Comparison of ENCODE assay signal across 1 cellular context in genomic region chr9:98316445-98317133, GRCh38.
TF ChIP-seq lines count a peak whose summit lies in the region.

No MANE protein-coding gene starts in this region.

TF ChIP-seq in K562, 482 proteins besides CTCF, POLR2A, EP300 and RAD21 (continued from another document and continues in another):
- no peak for TF ChIP-seq AFF1 (IDR thresholded peaks at IDR 0.05; ENCODE audit: low read depth in 1 of 2, partially characterized antibody in 2 of 2)
- no peak for TF ChIP-seq ASH1L (IDR thresholded peaks at IDR 0.05; ENCODE audit: borderline replicate concordance, low read depth, partially characterized antibody)
- 0 out of 2 replicates have a peak, but pooled peaks have one; percentile 5 for TF ChIP-seq CREB1 (IDR thresholded peaks at IDR 0.05)
- TF ChIP-seq CREB1 (CRISPR knock-in tag; IDR thresholded peaks at IDR 0.05) = no peak
- TF ChIP-seq TARDBP (IDR thresholded peaks at IDR 0.05) = no peak
- TF ChIP-seq MTF1 (CRISPR knock-in tag; IDR thresholded peaks at IDR 0.05; ENCODE audit: borderline replicate concordance) = no peak
- TF ChIP-seq KLF1 (tag; IDR thresholded peaks at IDR 0.05) = no peak
- no peak for TF ChIP-seq ZNF57 (CRISPR knock-in tag; IDR thresholded peaks at IDR 0.05)
- no peak for TF ChIP-seq HDAC6 (IDR thresholded peaks at IDR 0.05; ENCODE audit: low read depth, low read length)
- TF ChIP-seq TOE1 (IDR thresholded peaks at IDR 0.05; ENCODE audit: borderline replicate concordance) = no peak
- no peak for TF ChIP-seq TOE1 (CRISPR knock-in tag; IDR thresholded peaks at IDR 0.05; ENCODE audit: borderline replicate concordance, low read depth)
- TF ChIP-seq CBX5 (IDR thresholded peaks at IDR 0.05; ENCODE audit: borderline replicate concordance, low read depth) = no peak
- no peak for TF ChIP-seq PBX2 (CRISPR knock-in tag; IDR thresholded peaks at IDR 0.05; ENCODE audit: low read depth)
- TF ChIP-seq PBX2 (tag; conservative IDR thresholded peaks at IDR 0.05; ENCODE audit: low read depth) = no peak
- TF ChIP-seq, protein P1, sequence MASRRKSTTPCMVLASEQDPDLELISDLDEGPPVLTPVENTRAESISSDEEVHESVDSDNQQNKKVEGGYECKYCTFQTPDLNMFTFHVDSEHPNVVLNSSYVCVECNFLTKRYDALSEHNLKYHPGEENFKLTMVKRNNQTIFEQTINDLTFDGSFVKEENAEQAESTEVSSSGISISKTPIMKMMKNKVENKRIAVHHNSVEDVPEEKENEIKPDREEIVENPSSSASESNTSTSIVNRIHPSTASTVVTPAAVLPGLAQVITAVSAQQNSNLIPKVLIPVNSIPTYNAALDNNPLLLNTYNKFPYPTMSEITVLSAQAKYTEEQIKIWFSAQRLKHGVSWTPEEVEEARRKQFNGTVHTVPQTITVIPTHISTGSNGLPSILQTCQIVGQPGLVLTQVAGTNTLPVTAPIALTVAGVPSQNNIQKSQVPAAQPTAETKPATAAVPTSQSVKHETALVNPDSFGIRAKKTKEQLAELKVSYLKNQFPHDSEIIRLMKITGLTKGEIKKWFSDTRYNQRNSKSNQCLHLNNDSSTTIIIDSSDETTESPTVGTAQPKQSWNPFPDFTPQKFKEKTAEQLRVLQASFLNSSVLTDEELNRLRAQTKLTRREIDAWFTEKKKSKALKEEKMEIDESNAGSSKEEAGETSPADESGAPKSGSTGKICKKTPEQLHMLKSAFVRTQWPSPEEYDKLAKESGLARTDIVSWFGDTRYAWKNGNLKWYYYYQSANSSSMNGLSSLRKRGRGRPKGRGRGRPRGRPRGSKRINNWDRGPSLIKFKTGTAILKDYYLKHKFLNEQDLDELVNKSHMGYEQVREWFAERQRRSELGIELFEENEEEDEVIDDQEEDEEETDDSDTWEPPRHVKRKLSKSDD (conservative IDR thresholded peaks at IDR 0.05; ENCODE audit: low read length) = no peak
- no peak for TF ChIP-seq PTBP1 (IDR thresholded peaks at IDR 0.05; ENCODE audit: low read depth, low read length)
- peak; percentile 38; the same call in 1 of the 2 replicates for TF ChIP-seq ATF3 (IDR thresholded peaks at IDR 0.05)
- no peak for TF ChIP-seq ATF3 (CRISPR knock-in tag; conservative IDR thresholded peaks at IDR 0.05)
- no peak for TF ChIP-seq NCOA2 (IDR thresholded peaks at IDR 0.05; ENCODE audit: partially characterized antibody in 2 of 2)
- no peak for TF ChIP-seq PTRF (tag; IDR thresholded peaks at IDR 0.05)
- no peak for TF ChIP-seq RNF2 (IDR thresholded peaks at IDR 0.05)
- TF ChIP-seq ARNT (IDR thresholded peaks at IDR 0.05) = no peak
- TF ChIP-seq SP2 (IDR thresholded peaks at IDR 0.05; ENCODE audit: extremely low read depth, low read depth, low read length, poor library complexity, severe bottlenecking) = no peak
- TF ChIP-seq MBD2 (IDR thresholded peaks at IDR 0.05; ENCODE audit: borderline replicate concordance, low read depth) = no peak
- no peak for TF ChIP-seq GTF2B (IDR thresholded peaks at IDR 0.05; ENCODE audit: extremely low read depth, insufficient read length)
- no peak for TF ChIP-seq COPS2 (conservative IDR thresholded peaks at IDR 0.05)
- TF ChIP-seq SNIP1 (IDR thresholded peaks at IDR 0.05; ENCODE audit: low read depth) = no peak
- TF ChIP-seq PRMT5 (CRISPR knock-in tag; IDR thresholded peaks at IDR 0.05) = no peak
- no peak for TF ChIP-seq HNRNPUL1 (IDR thresholded peaks at IDR 0.05; ENCODE audit: low read length)
- TF ChIP-seq MEIS2 (IDR thresholded peaks at IDR 0.05; ENCODE audit: partially characterized antibody) = peak; percentile 71
- TF ChIP-seq ESRRB (CRISPR knock-in tag; IDR thresholded peaks at IDR 0.05; ENCODE audit: borderline replicate concordance) = no peak
- TF ChIP-seq NCOA4 (IDR thresholded peaks at IDR 0.05; ENCODE audit: partially characterized antibody) = no peak
- TF ChIP-seq ZNF584 (CRISPR knock-in tag; IDR thresholded peaks at IDR 0.05; ENCODE audit: low read depth) = no peak
- no peak for TF ChIP-seq NFIC (IDR thresholded peaks at IDR 0.05)
- TF ChIP-seq TAF15 (IDR thresholded peaks at IDR 0.05; ENCODE audit: low read depth, low read length) = no peak
- no peak for TF ChIP-seq ZC3H4 (CRISPR knock-in tag; IDR thresholded peaks at IDR 0.05; ENCODE audit: borderline replicate concordance)
- TF ChIP-seq MAZ (CRISPR knock-in tag; conservative IDR thresholded peaks at IDR 0.05 in 1 of 2, IDR thresholded peaks at IDR 0.05 in 1 of 2) = no peak
- TF ChIP-seq FOXJ2 (tag; IDR thresholded peaks at IDR 0.05) = no peak
- no peak for TF ChIP-seq HDAC8 (tag; IDR thresholded peaks at IDR 0.05)
- TF ChIP-seq ILK (tag; IDR thresholded peaks at IDR 0.05; ENCODE audit: borderline replicate concordance, low read depth) = no peak
- 0 out of 2 replicates have a peak, but pooled peaks have one; percentile 13 for TF ChIP-seq TCF3 (CRISPR knock-in tag; IDR thresholded peaks at IDR 0.05)
- TF ChIP-seq, protein P2, sequence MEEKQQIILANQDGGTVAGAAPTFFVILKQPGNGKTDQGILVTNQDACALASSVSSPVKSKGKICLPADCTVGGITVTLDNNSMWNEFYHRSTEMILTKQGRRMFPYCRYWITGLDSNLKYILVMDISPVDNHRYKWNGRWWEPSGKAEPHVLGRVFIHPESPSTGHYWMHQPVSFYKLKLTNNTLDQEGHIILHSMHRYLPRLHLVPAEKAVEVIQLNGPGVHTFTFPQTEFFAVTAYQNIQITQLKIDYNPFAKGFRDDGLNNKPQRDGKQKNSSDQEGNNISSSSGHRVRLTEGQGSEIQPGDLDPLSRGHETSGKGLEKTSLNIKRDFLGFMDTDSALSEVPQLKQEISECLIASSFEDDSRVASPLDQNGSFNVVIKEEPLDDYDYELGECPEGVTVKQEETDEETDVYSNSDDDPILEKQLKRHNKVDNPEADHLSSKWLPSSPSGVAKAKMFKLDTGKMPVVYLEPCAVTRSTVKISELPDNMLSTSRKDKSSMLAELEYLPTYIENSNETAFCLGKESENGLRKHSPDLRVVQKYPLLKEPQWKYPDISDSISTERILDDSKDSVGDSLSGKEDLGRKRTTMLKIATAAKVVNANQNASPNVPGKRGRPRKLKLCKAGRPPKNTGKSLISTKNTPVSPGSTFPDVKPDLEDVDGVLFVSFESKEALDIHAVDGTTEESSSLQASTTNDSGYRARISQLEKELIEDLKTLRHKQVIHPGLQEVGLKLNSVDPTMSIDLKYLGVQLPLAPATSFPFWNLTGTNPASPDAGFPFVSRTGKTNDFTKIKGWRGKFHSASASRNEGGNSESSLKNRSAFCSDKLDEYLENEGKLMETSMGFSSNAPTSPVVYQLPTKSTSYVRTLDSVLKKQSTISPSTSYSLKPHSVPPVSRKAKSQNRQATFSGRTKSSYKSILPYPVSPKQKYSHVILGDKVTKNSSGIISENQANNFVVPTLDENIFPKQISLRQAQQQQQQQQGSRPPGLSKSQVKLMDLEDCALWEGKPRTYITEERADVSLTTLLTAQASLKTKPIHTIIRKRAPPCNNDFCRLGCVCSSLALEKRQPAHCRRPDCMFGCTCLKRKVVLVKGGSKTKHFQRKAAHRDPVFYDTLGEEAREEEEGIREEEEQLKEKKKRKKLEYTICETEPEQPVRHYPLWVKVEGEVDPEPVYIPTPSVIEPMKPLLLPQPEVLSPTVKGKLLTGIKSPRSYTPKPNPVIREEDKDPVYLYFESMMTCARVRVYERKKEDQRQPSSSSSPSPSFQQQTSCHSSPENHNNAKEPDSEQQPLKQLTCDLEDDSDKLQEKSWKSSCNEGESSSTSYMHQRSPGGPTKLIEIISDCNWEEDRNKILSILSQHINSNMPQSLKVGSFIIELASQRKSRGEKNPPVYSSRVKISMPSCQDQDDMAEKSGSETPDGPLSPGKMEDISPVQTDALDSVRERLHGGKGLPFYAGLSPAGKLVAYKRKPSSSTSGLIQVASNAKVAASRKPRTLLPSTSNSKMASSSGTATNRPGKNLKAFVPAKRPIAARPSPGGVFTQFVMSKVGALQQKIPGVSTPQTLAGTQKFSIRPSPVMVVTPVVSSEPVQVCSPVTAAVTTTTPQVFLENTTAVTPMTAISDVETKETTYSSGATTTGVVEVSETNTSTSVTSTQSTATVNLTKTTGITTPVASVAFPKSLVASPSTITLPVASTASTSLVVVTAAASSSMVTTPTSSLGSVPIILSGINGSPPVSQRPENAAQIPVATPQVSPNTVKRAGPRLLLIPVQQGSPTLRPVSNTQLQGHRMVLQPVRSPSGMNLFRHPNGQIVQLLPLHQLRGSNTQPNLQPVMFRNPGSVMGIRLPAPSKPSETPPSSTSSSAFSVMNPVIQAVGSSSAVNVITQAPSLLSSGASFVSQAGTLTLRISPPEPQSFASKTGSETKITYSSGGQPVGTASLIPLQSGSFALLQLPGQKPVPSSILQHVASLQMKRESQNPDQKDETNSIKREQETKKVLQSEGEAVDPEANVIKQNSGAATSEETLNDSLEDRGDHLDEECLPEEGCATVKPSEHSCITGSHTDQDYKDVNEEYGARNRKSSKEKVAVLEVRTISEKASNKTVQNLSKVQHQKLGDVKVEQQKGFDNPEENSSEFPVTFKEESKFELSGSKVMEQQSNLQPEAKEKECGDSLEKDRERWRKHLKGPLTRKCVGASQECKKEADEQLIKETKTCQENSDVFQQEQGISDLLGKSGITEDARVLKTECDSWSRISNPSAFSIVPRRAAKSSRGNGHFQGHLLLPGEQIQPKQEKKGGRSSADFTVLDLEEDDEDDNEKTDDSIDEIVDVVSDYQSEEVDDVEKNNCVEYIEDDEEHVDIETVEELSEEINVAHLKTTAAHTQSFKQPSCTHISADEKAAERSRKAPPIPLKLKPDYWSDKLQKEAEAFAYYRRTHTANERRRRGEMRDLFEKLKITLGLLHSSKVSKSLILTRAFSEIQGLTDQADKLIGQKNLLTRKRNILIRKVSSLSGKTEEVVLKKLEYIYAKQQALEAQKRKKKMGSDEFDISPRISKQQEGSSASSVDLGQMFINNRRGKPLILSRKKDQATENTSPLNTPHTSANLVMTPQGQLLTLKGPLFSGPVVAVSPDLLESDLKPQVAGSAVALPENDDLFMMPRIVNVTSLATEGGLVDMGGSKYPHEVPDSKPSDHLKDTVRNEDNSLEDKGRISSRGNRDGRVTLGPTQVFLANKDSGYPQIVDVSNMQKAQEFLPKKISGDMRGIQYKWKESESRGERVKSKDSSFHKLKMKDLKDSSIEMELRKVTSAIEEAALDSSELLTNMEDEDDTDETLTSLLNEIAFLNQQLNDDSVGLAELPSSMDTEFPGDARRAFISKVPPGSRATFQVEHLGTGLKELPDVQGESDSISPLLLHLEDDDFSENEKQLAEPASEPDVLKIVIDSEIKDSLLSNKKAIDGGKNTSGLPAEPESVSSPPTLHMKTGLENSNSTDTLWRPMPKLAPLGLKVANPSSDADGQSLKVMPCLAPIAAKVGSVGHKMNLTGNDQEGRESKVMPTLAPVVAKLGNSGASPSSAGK (IDR thresholded peaks at IDR 0.05) = peak; percentile 70
- TF ChIP-seq NRF1 (conservative IDR thresholded peaks at IDR 0.05 in 1 of 2, IDR thresholded peaks at IDR 0.05 in 1 of 2) = no peak
- TF ChIP-seq ZNF707 (CRISPR knock-in tag; conservative IDR thresholded peaks at IDR 0.05) = no peak
- TF ChIP-seq SMARCB1 (IDR thresholded peaks at IDR 0.05; ENCODE audit: insufficient read length, low read depth) = no peak
